In genomic region chr17:35808962-35809854, GRCh38 we compare ENCODE assay signal across 8 cellular contexts. TPM values are rescaled to one million over a fixed set of nuclear protein-coding genes. Genes with fewer than 3 reads are reported as not detected.
DNase-seq lines count a peak whose midpoint lies in the region; ATAC-seq lines count a peak whose summit lies in the region.

TAF15 (plus strand) TSS chr17:35809484; CDS start chr17:35809570, 86 bp downstream.

- H3K27ac ChIP-seq in epithelial cell of prostate: peak within 1 kb of the TSS; percentile 90

- peak; percentile 89 for ATAC-seq in GM21529 (IDR thresholded peaks at IDR 0.05; ENCODE audit: unreplicated experiment)

- H3K27me3 Mint-ChIP-seq in IgD-negative memory B cell: no peaks in the 10 kb centered on the region

- peaks cover 32 to 44% (median 41%) of the 10 kb centered on the region in 3 donors for H3K4me1 Mint-ChIP-seq in IgD-negative memory B cell

- peak; percentile 97 for DNase-seq in DMS153 (lab: John Stamatoyannopoulos, UW)
- peak; percentile 99 for DNase-seq in OCI-M1 (lab: John Stamatoyannopoulos, UW)
- peak; percentile 88 for DNase-seq in activated T-cell treated with anti-CD3 and anti-CD28 coated beads for 4 hours
- peak; percentile 94 for DNase-seq in epithelial cell of prostate (ENCODE audit: low read depth, low spot score)
- peak; percentile 98 for DNase-seq in mucosa of gallbladder (ENCODE audit: low spot score)
- DNase-seq in stimulated activated CD8-positive, alpha-beta memory T cell treated with anti-CD3 and anti-CD28 coated beads, Interleukin-4, amount 100 ng/mL, for 4 hours (ENCODE audit: low read depth in 2 of 2, low spot score in 1 of 2): peak; percentile 87 to 93

- peaks cover 5% of the 10 kb centered on the region for H3K36me3 Mint-ChIP-seq in IgD-negative memory B cell

- H3K27ac Mint-ChIP-seq in IgD-negative memory B cell: peak within 1 kb of the TSS; percentile 81 to 98 (median 97)

- H3K4me3 Mint-ChIP-seq in IgD-negative memory B cell: peak within 1 kb of the TSS; percentile 87 to 99 (median 90)

- H3K9me3 Mint-ChIP-seq in IgD-negative memory B cell: no peaks in the 10 kb centered on the region

RNA-seq across cellular contexts. Expression of gene TAF15, which starts in this region (rescaled TPM):
- polyA plus RNA-seq in IgD-negative memory B cell: 17.0 TPM
- 130 TPM for total RNA-seq in mucosa of gallbladder

Comparison
In these comparisons a context has a peak if more than half of its experiments do, and no peak if none do; other contexts are left out.
1. Peak in every context shown above with its lines: DNase-seq, ATAC-seq and H3K27ac ChIP-seq.